1 cellular context compared by ENCODE assay signal in genomic region chr11:7595016-7595869, GRCh38.
TF ChIP-seq lines count a peak whose summit lies in the region.

No MANE protein-coding gene starts in this region.

TF ChIP-seq in IMR-90, 13 proteins besides CTCF, POLR2A, EP300 and RAD21 (continued from another document):
- no peak for TF ChIP-seq SMC3 (IDR thresholded peaks at IDR 0.05; ENCODE audit: low read depth, low read length)
- TF ChIP-seq CEBPB (IDR thresholded peaks at IDR 0.05; ENCODE audit: low read depth, low read length): no peak
